Comparison of ENCODE assay signal across 15 cellular contexts in genomic region chr18:13379930-13380665, GRCh38.
DNase-seq lines count a peak whose midpoint lies in the region; ATAC-seq and TF ChIP-seq lines count a peak whose summit lies in the region.
"Had no signal": no experiment of that assay in that cellular context is flagged by ENCODE, and none has a peak within 500 bp of the region (broad histone marks: within the 10 kb centered on the region; RNA-seq: fewer than 3 reads in every experiment).

No MANE protein-coding gene starts in this region.

- no peak overlapping the region for H3K23ac ChIP-seq in neuronal stem cell (ENCODE audit: low read depth, low read length, poor library complexity)

- H4K20me1 ChIP-seq in SK-N-SH (ENCODE audit: insufficient read depth) (no peaks in the 10 kb centered on the region), Karpas-422 (ENCODE audit: insufficient read depth, low read depth, low read length) (no peaks in the 10 kb centered on the region)

- no peak overlapping the region for H2BK5ac ChIP-seq in neuronal stem cell (ENCODE audit: low read length)

- TF ChIP-seq EP300 in SK-N-SH (IDR thresholded peaks at IDR 0.05; ENCODE audit: borderline replicate concordance in 1 of 2, low read depth in 1 of 2, low read length in 1 of 2): peak in 1 of 2 experiments; percentile 11; a peak in 1 of 4 replicates
- no peak for TF ChIP-seq EP300 in esophagus muscularis mucosa (IDR thresholded peaks at IDR 0.05)

- H3K9ac ChIP-seq in SK-N-SH (no peak overlapping the region), neuronal stem cell (ENCODE audit: low read depth, low read length, poor library complexity) (no peak overlapping the region), Karpas-422 (ENCODE audit: low read length) (no peak overlapping the region)

- intact Hi-C loops in esophagus muscularis mucosa (cut with DNase I): loop anchor here (5.0 kb wide), 1 partner anchor 118 kb away; no protein-coding TSS in a partner anchor
- intact Hi-C loops in thyroid gland (cut with DNase I): no loop called here

- H3K4me1 ChIP-seq in SK-N-SH (ENCODE audit: control insufficient read depth in 1 of 2, insufficient read depth in 2 of 2, low read depth in 1 of 2, low read length in 1 of 2): peaks cover 6 to 76% of the 10 kb centered on the region in 2 experiments
- H3K4me1 ChIP-seq in esophagus muscularis mucosa: peaks cover 59 to 70% (median 64%) of the 10 kb centered on the region in 4 donors
- H3K4me1 ChIP-seq in neuronal stem cell (ENCODE audit: control insufficient read depth in 2 of 2, insufficient read depth in 1 of 2, low read depth in 1 of 2, low read length in 2 of 2): peaks cover 8 to 9% of the 10 kb centered on the region in 2 donors
- peaks cover 36 to 69% of the 10 kb centered on the region in 2 donors for H3K4me1 ChIP-seq in thyroid gland
- H3K4me1 ChIP-seq in Karpas-422 (ENCODE audit: low read length): no peaks in the 10 kb centered on the region

- no peak for TF ChIP-seq RAD21 in SK-N-SH (IDR thresholded peaks at IDR 0.05; ENCODE audit: low read length)

- no peak for ATAC-seq in HG03039 (IDR thresholded peaks at IDR 0.05; ENCODE audit: unreplicated experiment)
- ATAC-seq: Panc1 had no signal

- H3F3A ChIP-seq in SK-N-SH (replicated peaks; ENCODE audit: insufficient read depth): peaks cover 7% of the 10 kb centered on the region

- H3K27ac ChIP-seq in SK-N-SH (ENCODE audit: low read depth in 2 of 2, low read length in 1 of 2): peak overlapping the region in 1 of 2 experiments; percentile 85; a peak in 2 of 4 replicates
- peak overlapping the region; percentile 70 to 86 (median 84) for H3K27ac ChIP-seq in esophagus muscularis mucosa (replicated peaks in 1 of 4)
- no peak overlapping the region for H3K27ac ChIP-seq in neuronal stem cell (replicated peaks; ENCODE audit: low read length)
- no peak overlapping the region for H3K27ac ChIP-seq in thyroid gland
- H3K27ac ChIP-seq in Karpas-422 (ENCODE audit: low read length): no peak overlapping the region

- H2BK120ac ChIP-seq in neuronal stem cell (ENCODE audit: low read depth, low read length): no peak overlapping the region

- H2BK15ac ChIP-seq in neuronal stem cell (ENCODE audit: low read length): no peak overlapping the region

- 54% methylated on average over 10 of the region's 18 CpGs for WGBS in SK-N-SH (ENCODE audit: low lambda C conversion rate)
- 59% methylated on average over 10 of the region's 18 CpGs for WGBS in esophagus muscularis mucosa
- WGBS in neuronal stem cell (ENCODE audit: extremely low coverage in 2 of 2, insufficient read length in 2 of 2, insufficient replicate concordance in 1 of 2), 2 donors: no CpG with 5 or more reads among the region's 18 CpGs
- 90 to 94% methylated on average over 12 to 16 of the region's 18 CpGs for WGBS in thyroid gland, 2 donors

- no peak overlapping the region for H3K4me2 ChIP-seq in SK-N-SH
- H3K4me2 ChIP-seq in neuronal stem cell (ENCODE audit: insufficient read depth, low read length, poor library complexity, severe bottlenecking): no peak overlapping the region
- H3K4me2 ChIP-seq in Karpas-422 (ENCODE audit: low read depth, low read length, poor library complexity, severe bottlenecking): no peak overlapping the region

- H3K4ac ChIP-seq in neuronal stem cell (ENCODE audit: low read length): no peak overlapping the region

- H4K8ac ChIP-seq in neuronal stem cell (ENCODE audit: low read depth, low read length): no peak overlapping the region

- H3K14ac ChIP-seq in neuronal stem cell (ENCODE audit: low read length): no peak overlapping the region

- no peak overlapping the region for H4K91ac ChIP-seq in neuronal stem cell (ENCODE audit: low read depth, low read length, poor library complexity)

- H3K4me3 ChIP-seq in SK-N-SH (ENCODE audit: low read depth in 2 of 2, low read length in 1 of 2): no peak overlapping the region
- no peak overlapping the region for H3K4me3 ChIP-seq in esophagus muscularis mucosa
- no peak overlapping the region for H3K4me3 ChIP-seq in neuronal stem cell (ENCODE audit: low read length in 2 of 2)
- no peak overlapping the region for H3K4me3 ChIP-seq in thyroid gland (replicated peaks in 1 of 3)
- no peak overlapping the region for H3K4me3 ChIP-seq in Karpas-422 (ENCODE audit: low read length)
- H3K4me3 ChIP-seq: spleen had no signal

- H3K27me3 ChIP-seq in SK-N-SH (ENCODE audit: insufficient read depth) (no peaks in the 10 kb centered on the region), esophagus muscularis mucosa (no peaks in the 10 kb centered on the region), neuronal stem cell (ENCODE audit: control insufficient read depth in 3 of 3, insufficient read depth in 3 of 3, low read depth in 1 of 3, low read length in 3 of 3) (peaks cover 0 to 8% (median 0%) of the 10 kb centered on the region in 3 experiments), thyroid gland (no peaks in the 10 kb centered on the region), Karpas-422 (ENCODE audit: low read length) (no peaks in the 10 kb centered on the region)
- H3K27me3 ChIP-seq: spleen had no signal

- H3K18ac ChIP-seq in neuronal stem cell (ENCODE audit: low read length): peak overlapping the region; percentile 54

- no peaks in the 10 kb centered on the region for H3K9me2 ChIP-seq in SK-N-SH
- H3K9me2 ChIP-seq in Karpas-422 (replicated peaks; ENCODE audit: insufficient read depth, low read length): no peaks in the 10 kb centered on the region

- H3K9me3 ChIP-seq in SK-N-SH (no peaks in the 10 kb centered on the region), esophagus muscularis mucosa (no peaks in the 10 kb centered on the region), neuronal stem cell (replicated peaks in 1 of 2; ENCODE audit: control insufficient read depth in 2 of 2, insufficient read depth in 1 of 2, low read depth in 1 of 2, low read length in 2 of 2) (no peaks in the 10 kb centered on the region), thyroid gland (no peaks in the 10 kb centered on the region), Karpas-422 (ENCODE audit: low read length) (no peaks in the 10 kb centered on the region)
- H3K9me3 ChIP-seq: spleen had no signal

- POLR2A ChIA-PET in SK-N-SH (lab: Yijun Ruan, JAX): no interaction called here

- H3K79me2 ChIP-seq in SK-N-SH (ENCODE audit: insufficient read depth) (no peaks in the 10 kb centered on the region), Karpas-422 (ENCODE audit: low read length) (no peaks in the 10 kb centered on the region)

- H2AK5ac ChIP-seq in neuronal stem cell (ENCODE audit: low read depth, low read length): no peak overlapping the region

- CTCF ChIA-PET in SK-N-SH (lab: Yijun Ruan, JAX): no interaction called here

- H3K36me3 ChIP-seq in SK-N-SH (replicated peaks in 1 of 2; ENCODE audit: control insufficient read depth in 1 of 2, insufficient read depth in 2 of 2, low read length in 1 of 2) (no peaks in the 10 kb centered on the region), esophagus muscularis mucosa (no peaks in the 10 kb centered on the region), neuronal stem cell (replicated peaks in 1 of 2; ENCODE audit: control insufficient read depth in 2 of 2, insufficient read depth in 2 of 2, low read length in 2 of 2) (no peaks in the 10 kb centered on the region), thyroid gland (no peaks in the 10 kb centered on the region), Karpas-422 (ENCODE audit: insufficient read depth, low read length) (no peaks in the 10 kb centered on the region)
- H3K36me3 ChIP-seq: spleen had no signal

- no peak overlapping the region for H2BK12ac ChIP-seq in neuronal stem cell (ENCODE audit: low read length)

- H2AFZ ChIP-seq in SK-N-SH (ENCODE audit: low read depth) (no peak overlapping the region), neuronal stem cell (ENCODE audit: low read length) (no peak overlapping the region), Karpas-422 (ENCODE audit: low read length) (no peak overlapping the region)

- peak; percentile 7 for DNase-seq in NCI-H2107 treated with DMSO at 0.1 percent for 48 hours (lab: John Stamatoyannopoulos, UW; ENCODE audit: unreplicated experiment)
- DNase-seq in NCI-H2107 (lab: John Stamatoyannopoulos, UW): no peak
- DNase-seq in SK-N-SH: peak; percentile 78
- no peak for DNase-seq in esophagus muscularis mucosa (ENCODE audit: extremely low spot score)
- DNase-seq in neuronal stem cell (ENCODE audit: low spot score): no peak
- no peak for DNase-seq in thyroid gland
- no peak for DNase-seq in Karpas-422
- DNase-seq: activated naive CD4-positive, alpha-beta T cell treated with anti-CD3 and anti-CD28 coated beads, Interleukin-2, amount 50 U/mL, for 16 hours; DMS79; hypothalamus; NCI-H1105; spleen; stimulated activated CD8-positive, alpha-beta memory T cell treated with anti-CD3 and anti-CD28 coated beads, Interleukin-4, amount 100 ng/mL, for 48 hours had no signal

- TF ChIP-seq CTCF in SK-N-SH (IDR thresholded peaks at IDR 0.05) (no peak), esophagus muscularis mucosa (IDR thresholded peaks at IDR 0.05) (no peak), thyroid gland (IDR thresholded peaks at IDR 0.05) (no peak)

- TF ChIP-seq POLR2A in esophagus muscularis mucosa (IDR thresholded peaks at IDR 0.05; ENCODE audit: low read depth) (no peak), thyroid gland (IDR thresholded peaks at IDR 0.05) (no peak)

- no peaks in the 10 kb centered on the region for H3K79me1 ChIP-seq in neuronal stem cell (ENCODE audit: low read depth, low read length)

TF ChIP-seq in SK-N-SH, 30 proteins besides CTCF, POLR2A, EP300 and RAD21:
- TF ChIP-seq MAX (IDR thresholded peaks at IDR 0.05; ENCODE audit: low read depth): no peak
- TF ChIP-seq FOXJ3 (CRISPR knock-in tag; IDR thresholded peaks at IDR 0.05): peak; percentile 27; the same call in 1 of the 2 replicates

Comparison
In these comparisons a context has a peak if more than half of its experiments do, and no peak if none do; other contexts are left out.
1. DNase-seq: peak in NCI-H2107 treated with DMSO at 0.1 percent for 48 hours (single experiment) and SK-N-SH (single experiment); none in NCI-H2107 (single experiment), esophagus muscularis mucosa (single experiment), neuronal stem cell (single experiment), thyroid gland (0 of 2) and Karpas-422 (single experiment).
2. H3K27ac ChIP-seq: peak in esophagus muscularis mucosa (4 of 4); none in neuronal stem cell (single experiment), thyroid gland (0 of 3) and Karpas-422 (single experiment).